12 cellular contexts compared by ENCODE assay signal in genomic region chr16:84928679-84929420, GRCh38.
DNase-seq lines count a peak whose midpoint lies in the region; ATAC-seq and TF ChIP-seq lines count a peak whose summit lies in the region.
"Had no signal": no experiment of that assay in that cellular context is flagged by ENCODE, and none has a peak within 500 bp of the region (broad histone marks: within the 10 kb centered on the region; RNA-seq: fewer than 3 reads in every experiment).

No MANE protein-coding gene starts in this region.

- 50 to 80% methylated on average over 1 to 3 of the region's 16 CpGs for WGBS in gastroesophageal sphincter (ENCODE audit: low coverage in 1 of 2), 2 donors
- no CpG with 5 or more reads among the region's 16 CpGs for WGBS in trophoblast cell (ENCODE audit: extremely low coverage, insufficient coverage, insufficient read length)

- H2BK5ac ChIP-seq in trophoblast cell (ENCODE audit: low read depth, low read length, poor library complexity), result peak overlapping the region; percentile 20

- no peaks in the 10 kb centered on the region for H3K27me3 ChIP-seq in gastroesophageal sphincter
- no peaks in the 10 kb centered on the region for H3K27me3 ChIP-seq in trophoblast cell (ENCODE audit: insufficient read depth, low read length)

- H3K4me2 ChIP-seq in trophoblast cell (ENCODE audit: low read length), result no peak overlapping the region

- no peak overlapping the region for H4K12ac ChIP-seq in trophoblast cell (ENCODE audit: low read depth, low read length)

- no peak overlapping the region for H3K23ac ChIP-seq in trophoblast cell (ENCODE audit: low read length)

- no peak for TF ChIP-seq EP300 in gastroesophageal sphincter (IDR thresholded peaks at IDR 0.05)

- peak overlapping the region; percentile 16 for H3K4ac ChIP-seq in trophoblast cell (ENCODE audit: low read depth, low read length)

- peaks cover 20% of the 10 kb centered on the region for H3K79me1 ChIP-seq in trophoblast cell (ENCODE audit: low read length)

- peak overlapping the region; percentile 46 for H3K18ac ChIP-seq in trophoblast cell (ENCODE audit: low read length)

- no peak overlapping the region for H3K14ac ChIP-seq in trophoblast cell (ENCODE audit: low read length)

- peak overlapping the region; percentile 60 for H2BK120ac ChIP-seq in trophoblast cell (ENCODE audit: insufficient read depth, low read length, poor library complexity)

- H3K4me3 ChIP-seq in gastroesophageal sphincter (no peak overlapping the region), trophoblast cell (ENCODE audit: low read depth, low read length) (no peak overlapping the region)

- peak overlapping the region in 3 of 4 donors; percentile 50 to 69 (median 62) for H3K27ac ChIP-seq in gastroesophageal sphincter
- H3K27ac ChIP-seq in trophoblast cell (ENCODE audit: low read depth, low read length), result no peak overlapping the region

- no peak for TF ChIP-seq POLR2A in gastroesophageal sphincter (IDR thresholded peaks at IDR 0.05)

- no peaks in the 10 kb centered on the region for H3K36me3 ChIP-seq in gastroesophageal sphincter
- no peaks in the 10 kb centered on the region for H3K36me3 ChIP-seq in trophoblast cell (ENCODE audit: control insufficient read depth in 1 of 2, insufficient read depth in 2 of 2, low read length in 2 of 2)

- DNase-seq in AG08395 (ENCODE audit: low spot score) (peak; percentile 86), NCI-H69 (lab: John Stamatoyannopoulos, UW) (peak; percentile 3), trophoblast cell (no peak), NCI-H510A treated with DMSO at 0.1 percent for 48 hours (lab: John Stamatoyannopoulos, UW) (no peak), GM10266 (ENCODE audit: extremely low spot score) (no peak), NCI-H1436 treated with DMSO at 0.1 percent for 48 hours (lab: John Stamatoyannopoulos, UW) (no peak)
- DNase-seq: activated CD4-positive, alpha-beta memory T cell treated with anti-CD3 and anti-CD28 coated beads for 36 hours; GF-D8; GOT3; NCI-H524 had no signal

- H3K9me3 ChIP-seq in gastroesophageal sphincter (no peaks in the 10 kb centered on the region), trophoblast cell (ENCODE audit: insufficient read depth, low read depth, low read length) (peaks cover 1% of the 10 kb centered on the region)

- no peak overlapping the region for H3K9ac ChIP-seq in trophoblast cell (ENCODE audit: low read length)

- peak overlapping the region; percentile 37 for H2AK5ac ChIP-seq in trophoblast cell (ENCODE audit: low read length)

- no peaks in the 10 kb centered on the region for H3K79me2 ChIP-seq in trophoblast cell (ENCODE audit: control insufficient read depth, insufficient read depth, low read length, poor library complexity)

- no peak for TF ChIP-seq CTCF in gastroesophageal sphincter (IDR thresholded peaks at IDR 0.05)
- TF ChIP-seq CTCF in GM10266 (IDR thresholded peaks at IDR 0.05; ENCODE audit: control insufficient read depth, insufficient read depth, low read depth, missing control alignments), result no peak

- H4K91ac ChIP-seq in trophoblast cell (ENCODE audit: low read depth, low read length), result peak overlapping the region; percentile 36

- H3K4me1 ChIP-seq in gastroesophageal sphincter, result peaks cover 0 to 67% (median 25%) of the 10 kb centered on the region in 3 donors
- H3K4me1 ChIP-seq in trophoblast cell (ENCODE audit: control insufficient read depth in 1 of 2, insufficient read depth in 2 of 2, low read length in 2 of 2), result peaks cover 14 to 20% of the 10 kb centered on the region in 2 experiments

- H2AFZ ChIP-seq in trophoblast cell (ENCODE audit: insufficient read depth, low read length, poor library complexity), result peak overlapping the region; percentile 9

- ATAC-seq in gastroesophageal sphincter (peak; percentile 87), GM18873 (IDR thresholded peaks at IDR 0.05; ENCODE audit: low FRiP score, unreplicated experiment) (no peak)

- peak overlapping the region; percentile 16 for H2BK12ac ChIP-seq in trophoblast cell (ENCODE audit: low read length)

- peak overlapping the region; percentile 32 for H4K8ac ChIP-seq in trophoblast cell (ENCODE audit: low read depth, low read length)

Comparison
In these comparisons a context has a peak if more than half of its experiments do, and no peak if none do; other contexts are left out.
1. DNase-seq: peak in AG08395 (single experiment) and NCI-H69 (single experiment); none in trophoblast cell (0 of 2), NCI-H510A treated with DMSO at 0.1 percent for 48 hours (single experiment), GM10266 (single experiment) and NCI-H1436 treated with DMSO at 0.1 percent for 48 hours (single experiment).